ENCODE assay signal across 13 cellular contexts in genomic region chr11:2519879-2520735, GRCh38.
A peak's percentile ranks its signal among the peaks of the same experiment; 100 is the strongest.
DNase-seq lines count a peak whose midpoint lies in the region; ATAC-seq and TF ChIP-seq lines count a peak whose summit lies in the region.
"Had no signal": no experiment of that assay in that cellular context is flagged by ENCODE, and none has a peak within 500 bp of the region (broad histone marks: within the 10 kb centered on the region; RNA-seq: fewer than 3 reads in every experiment).

No MANE protein-coding gene starts in this region.

- peak; percentile 1 for DNase-seq in BE2C
- DNase-seq in activated CD4-positive, alpha-beta memory T cell treated with anti-CD3 and anti-CD28 coated beads, Interleukin-2, amount 10 ng/mL, durations not matched to agents 7 days and 5 days, result peak; percentile 13
- peak; percentile 6 for DNase-seq in left ventricle myocardium inferior
- peak; percentile 71 for DNase-seq in posterior vena cava (ENCODE audit: low spot score)
- no peak for DNase-seq in MM.1S
- DNase-seq: activated CD4-positive, alpha-beta T cell treated with anti-CD3 and anti-CD28 coated beads, Interleukin-2, amount 50 U/mL, for 4 hours; effector memory CD4-positive, alpha-beta T cell had no signal

- H3K79me2 ChIP-seq in MM.1S (ENCODE audit: low read length), result no peaks in the 10 kb centered on the region

- H3K9me2 ChIP-seq in MM.1S (replicated peaks; ENCODE audit: insufficient read depth, low read length), result no peaks in the 10 kb centered on the region

- H2AFZ ChIP-seq in MM.1S (ENCODE audit: low read length), result no peak overlapping the region

- H3K9me3 Mint-ChIP-seq in activated CD4-positive, alpha-beta memory T cell treated with anti-CD3 and anti-CD28 coated beads, Interleukin-2, amount 10 ng/mL, durations not matched to agents 7 days and 5 days, result no peaks in the 10 kb centered on the region
- H3K9me3 Mint-ChIP-seq in stimulated activated memory B cell treated with anti-CD40 and anti-IgM and Interleukin-4, amounts not matched to agents 10 μg/mL and 1 μg/mL and 100 μg/mL, for 72 hours, result no peaks in the 10 kb centered on the region
- H3K9me3 Mint-ChIP-seq: neural crest cell, T-cell had no signal

- H3K27me3 Mint-ChIP-seq in activated CD4-positive, alpha-beta memory T cell treated with anti-CD3 and anti-CD28 coated beads, Interleukin-2, amount 10 ng/mL, durations not matched to agents 7 days and 5 days, result no peaks in the 10 kb centered on the region
- no peaks in the 10 kb centered on the region for H3K27me3 Mint-ChIP-seq in stimulated activated memory B cell treated with anti-CD40 and anti-IgM and Interleukin-4, amounts not matched to agents 10 μg/mL and 1 μg/mL and 100 μg/mL, for 72 hours
- H3K27me3 Mint-ChIP-seq: T-cell had no signal

- no peak overlapping the region for H3K4me2 ChIP-seq in MM.1S (ENCODE audit: low read depth, low read length)

- TF ChIP-seq CTCF in BE2C (IDR thresholded peaks at IDR 0.05; ENCODE audit: low read depth, low read length), result no peak
- TF ChIP-seq CTCF in left ventricle myocardium inferior (IDR thresholded peaks at IDR 0.05; ENCODE audit: borderline replicate concordance), result no peak
- no peak for TF ChIP-seq CTCF in MM.1S (IDR thresholded peaks at IDR 0.05; ENCODE audit: low read length)

- H3K9me3 ChIP-seq in BE2C (no peaks in the 10 kb centered on the region), left ventricle myocardium inferior (replicated peaks) (no peaks in the 10 kb centered on the region), MM.1S (replicated peaks; ENCODE audit: insufficient read depth, low read length) (no peaks in the 10 kb centered on the region)
- H3K9me3 ChIP-seq: BLaER1 treated with 17β-estradiol and CSF1 and Interleukin-3, amounts not matched to agents 10 nM and 100 nM had no signal

- no peak overlapping the region for H3K9ac ChIP-seq in MM.1S (ENCODE audit: low read length)
- H3K9ac ChIP-seq: BLaER1 treated with 17β-estradiol and CSF1 and Interleukin-3, amounts not matched to agents 10 nM and 100 nM had no signal

- CTCF ChIA-PET in activated CD4-positive, alpha-beta memory T cell treated with anti-CD3 and anti-CD28 coated beads, Interleukin-2, amount 10 ng/mL, durations not matched to agents 7 days and 5 days (lab: Charles Lee), result no interaction called here

- no peaks in the 10 kb centered on the region for H3K36me3 ChIP-seq in BE2C
- no peaks in the 10 kb centered on the region for H3K36me3 ChIP-seq in left ventricle myocardium inferior
- H3K36me3 ChIP-seq in MM.1S (replicated peaks; ENCODE audit: insufficient read depth, low read length), result no peaks in the 10 kb centered on the region
- H3K36me3 ChIP-seq: BLaER1 treated with 17β-estradiol and CSF1 and Interleukin-3, amounts not matched to agents 10 nM and 100 nM had no signal

- POLR2A ChIA-PET in activated CD4-positive, alpha-beta memory T cell treated with anti-CD3 and anti-CD28 coated beads, Interleukin-2, amount 10 ng/mL, durations not matched to agents 7 days and 5 days (lab: Charles Lee), result no interaction called here

- no peak overlapping the region for H3K27ac Mint-ChIP-seq in activated CD4-positive, alpha-beta memory T cell treated with anti-CD3 and anti-CD28 coated beads, Interleukin-2, amount 10 ng/mL, durations not matched to agents 7 days and 5 days
- no peak overlapping the region for H3K27ac Mint-ChIP-seq in stimulated activated memory B cell treated with anti-CD40 and anti-IgM and Interleukin-4, amounts not matched to agents 10 μg/mL and 1 μg/mL and 100 μg/mL, for 72 hours
- H3K27ac Mint-ChIP-seq: T-cell had no signal

- H3K27me3 ChIP-seq in BE2C, result no peaks in the 10 kb centered on the region
- peaks cover 5% of the 10 kb centered on the region for H3K27me3 ChIP-seq in left ventricle myocardium inferior (ENCODE audit: low read depth)
- H3K27me3 ChIP-seq in MM.1S (replicated peaks; ENCODE audit: insufficient read depth, low read length), result no peaks in the 10 kb centered on the region
- H3K27me3 ChIP-seq: BLaER1 treated with 17β-estradiol and CSF1 and Interleukin-3, amounts not matched to agents 10 nM and 100 nM had no signal

- ATAC-seq in GM21381 (IDR thresholded peaks at IDR 0.05; ENCODE audit: unreplicated experiment) (no peak), HG03457 (IDR thresholded peaks at IDR 0.05; ENCODE audit: unreplicated experiment) (no peak)
- no peak for ATAC-seq in stimulated activated memory B cell treated with anti-CD40 and anti-IgM and Interleukin-4, amounts not matched to agents 10 μg/mL and 1 μg/mL and 100 μg/mL, for 72 hours
- ATAC-seq: T-cell had no signal

- H3K4me3 ChIP-seq in BE2C (ENCODE audit: low read depth, low read length), result no peak overlapping the region
- H3K4me3 ChIP-seq in left ventricle myocardium inferior, result no peak overlapping the region
- H3K4me3 ChIP-seq in MM.1S (ENCODE audit: low read length), result no peak overlapping the region
- H3K4me3 ChIP-seq: BLaER1 treated with 17β-estradiol and CSF1 and Interleukin-3, amounts not matched to agents 10 nM and 100 nM had no signal

- H3K27ac ChIP-seq in left ventricle myocardium inferior (replicated peaks), result no peak overlapping the region
- no peak overlapping the region for H3K27ac ChIP-seq in MM.1S (ENCODE audit: low read length)
- H3K27ac ChIP-seq: BLaER1 treated with 17β-estradiol and CSF1 and Interleukin-3, amounts not matched to agents 10 nM and 100 nM had no signal

- H3K4me1 Mint-ChIP-seq in activated CD4-positive, alpha-beta memory T cell treated with anti-CD3 and anti-CD28 coated beads, Interleukin-2, amount 10 ng/mL, durations not matched to agents 7 days and 5 days, result no peaks in the 10 kb centered on the region
- peaks cover 14% of the 10 kb centered on the region for H3K4me1 Mint-ChIP-seq in stimulated activated memory B cell treated with anti-CD40 and anti-IgM and Interleukin-4, amounts not matched to agents 10 μg/mL and 1 μg/mL and 100 μg/mL, for 72 hours
- H3K4me1 Mint-ChIP-seq: neural crest cell had no signal

- intact Hi-C loops in left ventricle myocardium inferior (cut with micrococcal nuclease), result no loop called here
- intact Hi-C loops in posterior vena cava (cut with DNase I), result loop anchor here in 1 of 2 donors (10.0 kb wide), 1 partner anchor 1685 kb away; no protein-coding TSS in a partner anchor

- H3K36me3 Mint-ChIP-seq in activated CD4-positive, alpha-beta memory T cell treated with anti-CD3 and anti-CD28 coated beads, Interleukin-2, amount 10 ng/mL, durations not matched to agents 7 days and 5 days (ENCODE audit: low read depth), result no peaks in the 10 kb centered on the region
- H3K36me3 Mint-ChIP-seq in stimulated activated memory B cell treated with anti-CD40 and anti-IgM and Interleukin-4, amounts not matched to agents 10 μg/mL and 1 μg/mL and 100 μg/mL, for 72 hours, result no peaks in the 10 kb centered on the region

- H4K20me1 ChIP-seq in MM.1S (ENCODE audit: insufficient read depth, low read length), result no peaks in the 10 kb centered on the region

- H3K4me3 Mint-ChIP-seq in activated CD4-positive, alpha-beta memory T cell treated with anti-CD3 and anti-CD28 coated beads, Interleukin-2, amount 10 ng/mL, durations not matched to agents 7 days and 5 days, result no peak overlapping the region
- H3K4me3 Mint-ChIP-seq in stimulated activated memory B cell treated with anti-CD40 and anti-IgM and Interleukin-4, amounts not matched to agents 10 μg/mL and 1 μg/mL and 100 μg/mL, for 72 hours, result no peak overlapping the region
- H3K4me3 Mint-ChIP-seq: neural crest cell, T-cell had no signal

- H3K4me1 ChIP-seq in BE2C, result no peaks in the 10 kb centered on the region
- peaks cover 24% of the 10 kb centered on the region for H3K4me1 ChIP-seq in left ventricle myocardium inferior
- H3K4me1 ChIP-seq in MM.1S (ENCODE audit: low read length), result no peaks in the 10 kb centered on the region

- H3F3A ChIP-seq in MM.1S (ENCODE audit: insufficient read depth, low read length), result no peaks in the 10 kb centered on the region
